11 cellular contexts compared by ENCODE assay signal in genomic region chr13:24625870-24626419, GRCh38. TPM values are rescaled to one million over a fixed set of nuclear protein-coding genes. Genes with fewer than 3 reads are reported as not detected.
A peak's percentile ranks its signal among the peaks of the same experiment; 100 is the strongest.
DNase-seq lines count a peak whose midpoint lies in the region; ATAC-seq, FAIRE-seq and TF ChIP-seq lines count a peak whose summit lies in the region.
"Had no signal": no experiment of that assay in that cellular context is flagged by ENCODE, and none has a peak within 500 bp of the region (broad histone marks: within the 10 kb centered on the region; RNA-seq: fewer than 3 reads in every experiment).

No MANE protein-coding gene starts in this region.

- TF ChIP-seq CTCF in spleen (IDR thresholded peaks at IDR 0.05 in 8 of 11, conservative IDR thresholded peaks at IDR 0.05 in 3 of 11) (no peak), ovary (IDR thresholded peaks at IDR 0.05) (no peak)

- no peak overlapping the region for H3K4me3 Mint-ChIP-seq in activated CD4-positive, alpha-beta T cell treated with anti-CD3 and anti-CD28 coated beads, Interleukin-2, amount 10 ng/mL, durations not matched to agents 7 days and 5 days
- peak overlapping the region; percentile 30 for H3K4me3 Mint-ChIP-seq in activated T-helper 2 cell treated with anti-CD3 and anti-CD28 coated beads, Interferon-gamma antibody, Interleukin-2, Interleukin-4, amounts not matched to agents 10 μg/mL and 5 μg/mL and 100 μg/mL, durations not matched to agents 14 hours and 24 hours and 36 hours (ENCODE audit: low read depth)
- H3K4me3 Mint-ChIP-seq: activated B cell treated with CpG ODN at 0.5 μM for 24 hours had no signal

- peaks cover 9% of the 10 kb centered on the region for H3K36me3 Mint-ChIP-seq in activated CD4-positive, alpha-beta T cell treated with anti-CD3 and anti-CD28 coated beads, Interleukin-2, amount 10 ng/mL, durations not matched to agents 7 days and 5 days (ENCODE audit: low read depth)
- H3K36me3 Mint-ChIP-seq in activated T-helper 2 cell treated with anti-CD3 and anti-CD28 coated beads, Interferon-gamma antibody, Interleukin-2, Interleukin-4, amounts not matched to agents 10 μg/mL and 5 μg/mL and 100 μg/mL, durations not matched to agents 14 hours and 24 hours and 36 hours (ENCODE audit: low read depth) = no peaks in the 10 kb centered on the region

- H3K4me3 ChIP-seq in spleen (no peak overlapping the region), ovary (no peak overlapping the region)

- H3K9me3 Mint-ChIP-seq in activated CD4-positive, alpha-beta T cell treated with anti-CD3 and anti-CD28 coated beads, Interleukin-2, amount 10 ng/mL, durations not matched to agents 7 days and 5 days = peaks cover 2% of the 10 kb centered on the region
- peaks cover 4% of the 10 kb centered on the region for H3K9me3 Mint-ChIP-seq in activated T-helper 2 cell treated with anti-CD3 and anti-CD28 coated beads, Interferon-gamma antibody, Interleukin-2, Interleukin-4, amounts not matched to agents 10 μg/mL and 5 μg/mL and 100 μg/mL, durations not matched to agents 14 hours and 24 hours and 36 hours
- H3K9me3 Mint-ChIP-seq: activated B cell treated with CpG ODN at 0.5 μM for 24 hours had no signal

- DNase-seq in activated CD4-positive, alpha-beta T cell treated with anti-CD3 and anti-CD28 coated beads, Interleukin-2, amount 10 ng/mL, durations not matched to agents 7 days and 5 days = no peak
- no peak for DNase-seq in activated CD4-positive, alpha-beta T cell treated with anti-CD3 and anti-CD28 coated beads for 4 hours
- DNase-seq in activated T-helper 2 cell treated with anti-CD3 and anti-CD28 coated beads, Interferon-gamma antibody, Interleukin-2, Interleukin-4, amounts not matched to agents 10 μg/mL and 5 μg/mL and 100 μg/mL, durations not matched to agents 14 hours and 24 hours and 36 hours (ENCODE audit: low spot score) = no peak
- DNase-seq in spleen (no peak), ovary (no peak), frontal cortex (ENCODE audit: low spot score in 2 of 2) (no peak)
- DNase-seq: activated B cell treated with CpG ODN at 0.5 μM for 24 hours had no signal

- H3K27ac ChIP-seq in spleen (peak overlapping the region in 6 of 8 donors; percentile 9 to 67 (median 56)), ovary (peak overlapping the region in 1 of 2 donors; percentile 59)

- WGBS in spleen, 5 donors = 64 to 81% (median 70%) methylated on average over 7 of the region's 7 CpGs
- 79 to 89% (median 83%) methylated on average over 7 of the region's 7 CpGs for WGBS in ovary, 3 donors

- POLR2A ChIA-PET in activated CD4-positive, alpha-beta T cell treated with anti-CD3 and anti-CD28 coated beads, Interleukin-2, amount 10 ng/mL, durations not matched to agents 7 days and 5 days (lab: Charles Lee) = no interaction called here

- H3K4me1 ChIP-seq in spleen (peaks cover 0 to 24% (median 15%) of the 10 kb centered on the region in 6 donors), ovary (ENCODE audit: insufficient read depth) (peaks cover 5% of the 10 kb centered on the region)

- CTCF ChIA-PET in activated CD4-positive, alpha-beta T cell treated with anti-CD3 and anti-CD28 coated beads, Interleukin-2, amount 10 ng/mL, durations not matched to agents 7 days and 5 days (lab: Charles Lee) = no interaction called here

- FAIRE-seq in frontal cortex (lab: Jason Lieb, UNC) = no peak

- H3K36me3 ChIP-seq in spleen = no peaks in the 10 kb centered on the region
- no peaks in the 10 kb centered on the region for H3K36me3 ChIP-seq in ovary

- no peaks in the 10 kb centered on the region for H3K9me3 ChIP-seq in spleen
- H3K9me3 ChIP-seq in ovary = no peaks in the 10 kb centered on the region

- no peak for TF ChIP-seq EP300 in ovary (IDR thresholded peaks at IDR 0.05)

- ATAC-seq in HG02885 (IDR thresholded peaks at IDR 0.05; ENCODE audit: poor library complexity, unreplicated experiment) (peak; percentile 64), GM18870 (IDR thresholded peaks at IDR 0.05; ENCODE audit: unreplicated experiment) (no peak)

- intact Hi-C loops in activated T-helper 2 cell treated with anti-CD3 and anti-CD28 coated beads, Interferon-gamma antibody, Interleukin-2, Interleukin-4, amounts not matched to agents 10 μg/mL and 5 μg/mL and 100 μg/mL, durations not matched to agents 14 hours and 24 hours and 36 hours (cut with micrococcal nuclease) = loop anchor here (5.0 kb wide), 2 partner anchors 44 to 56 kb away; partner anchors contain the start of gene ATP12A
- intact Hi-C loops in spleen (cut with DNase I; ENCODE audit: low total_unique reads) = no loop called here
- intact Hi-C loops in ovary (cut with DNase I) = no loop called here

- H3K27me3 Mint-ChIP-seq in activated CD4-positive, alpha-beta T cell treated with anti-CD3 and anti-CD28 coated beads, Interleukin-2, amount 10 ng/mL, durations not matched to agents 7 days and 5 days = no peaks in the 10 kb centered on the region
- no peaks in the 10 kb centered on the region for H3K27me3 Mint-ChIP-seq in activated T-helper 2 cell treated with anti-CD3 and anti-CD28 coated beads, Interferon-gamma antibody, Interleukin-2, Interleukin-4, amounts not matched to agents 10 μg/mL and 5 μg/mL and 100 μg/mL, durations not matched to agents 14 hours and 24 hours and 36 hours (ENCODE audit: low read depth)
- H3K27me3 Mint-ChIP-seq: activated B cell treated with CpG ODN at 0.5 μM for 24 hours had no signal

- no peak for TF ChIP-seq POLR2A in spleen (IDR thresholded peaks at IDR 0.05)
- no peak for TF ChIP-seq POLR2A in ovary (IDR thresholded peaks at IDR 0.05)

- peaks cover 41% of the 10 kb centered on the region for H3K4me1 Mint-ChIP-seq in activated CD4-positive, alpha-beta T cell treated with anti-CD3 and anti-CD28 coated beads, Interleukin-2, amount 10 ng/mL, durations not matched to agents 7 days and 5 days
- H3K4me1 Mint-ChIP-seq in activated T-helper 2 cell treated with anti-CD3 and anti-CD28 coated beads, Interferon-gamma antibody, Interleukin-2, Interleukin-4, amounts not matched to agents 10 μg/mL and 5 μg/mL and 100 μg/mL, durations not matched to agents 14 hours and 24 hours and 36 hours (ENCODE audit: low read depth) = peaks cover 35% of the 10 kb centered on the region

- peak overlapping the region; percentile 87 for H3K27ac Mint-ChIP-seq in activated CD4-positive, alpha-beta T cell treated with anti-CD3 and anti-CD28 coated beads, Interleukin-2, amount 10 ng/mL, durations not matched to agents 7 days and 5 days
- peak overlapping the region; percentile 92 for H3K27ac Mint-ChIP-seq in activated T-helper 2 cell treated with anti-CD3 and anti-CD28 coated beads, Interferon-gamma antibody, Interleukin-2, Interleukin-4, amounts not matched to agents 10 μg/mL and 5 μg/mL and 100 μg/mL, durations not matched to agents 14 hours and 24 hours and 36 hours
- H3K27ac Mint-ChIP-seq: activated B cell treated with CpG ODN at 0.5 μM for 24 hours had no signal

- H3K27me3 ChIP-seq in spleen (replicated peaks in 1 of 7) (no peaks in the 10 kb centered on the region), ovary (no peaks in the 10 kb centered on the region)

RNA-seq across cellular contexts. Expression of gene ATP12A, which starts 54.3 kb away (rescaled TPM):
- total RNA-seq in activated CD4-positive, alpha-beta T cell treated with anti-CD3 and anti-CD28 coated beads, Interleukin-2, amount 10 ng/mL, durations not matched to agents 7 days and 5 days = under 1 TPM; 0.27 TPM
- 1.1 TPM in 2 replicates for total RNA-seq in activated T-helper 2 cell treated with anti-CD3 and anti-CD28 coated beads, Interferon-gamma antibody, Interleukin-2, Interleukin-4, amounts not matched to agents 10 μg/mL and 5 μg/mL and 100 μg/mL, durations not matched to agents 14 hours and 24 hours and 36 hours
- not detected for total RNA-seq in spleen
- polyA plus RNA-seq in spleen = not detected
- total RNA-seq in ovary = under 1 TPM in 1 of 7 donors, not detected in 6; 0.05 TPM
- polyA plus RNA-seq in ovary = not detected
- under 0.01 TPM for total RNA-seq in frontal cortex
- total RNA-seq: activated B cell treated with CpG ODN at 0.5 μM for 24 hours, renal cortical epithelial cell had no signal
- polyA plus RNA-seq: AG04450 had no signal
